ENCODE assay signal across 6 cellular contexts in the genomic region with DNA sequence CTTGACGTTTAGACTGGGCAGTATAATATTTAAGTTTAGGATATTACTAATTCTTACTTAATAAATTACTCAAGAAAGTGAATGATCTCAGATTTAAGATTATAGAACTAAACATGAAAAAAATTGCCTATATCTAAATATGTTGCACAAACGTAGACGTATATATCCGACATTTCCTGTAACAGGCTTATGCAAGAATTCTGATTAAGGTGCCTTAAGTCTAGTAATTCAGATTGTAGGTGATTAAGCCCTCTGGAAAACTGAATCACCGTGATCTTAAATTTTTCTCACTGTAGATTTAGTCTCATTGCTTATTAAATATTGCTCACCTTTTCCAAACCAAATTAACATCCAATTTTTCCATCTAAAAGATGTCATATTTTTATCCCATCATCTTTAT. TPM values are rescaled to one million over a fixed set of nuclear protein-coding genes. Genes with fewer than 3 reads are reported as not detected.
"Had no signal": no experiment of that assay in that cellular context is flagged by ENCODE, and none has a peak within 500 bp of the region (broad histone marks: within the 10 kb centered on the region; RNA-seq: fewer than 3 reads in every experiment).

No MANE protein-coding gene starts in this region.

- H3K4me3 ChIP-seq: GM23338 had no signal

- H3K27ac Mint-ChIP-seq: GM23338, H9 had no signal

- ATAC-seq: GM23338 had no signal

- H3K4me1 Mint-ChIP-seq: GM23338 had no signal

- H3K9me3 Mint-ChIP-seq: GM23338 had no signal

- DNase-seq: H9, HCEC 1CT, IMR-90 had no signal

- H3K4me3 Mint-ChIP-seq: GM23338, H9 had no signal

RNA-seq across cellular contexts. Expression of a gene that starts 24.0 kb away (rescaled TPM):
- total RNA-seq: GM23338, H1, H9, HT-29, IMR-90 had no signal
